Comparison of ENCODE assay signal across 25 cellular contexts in genomic region chr4:158904815-158905214, GRCh38.
"Had no signal": no experiment of that assay in that cellular context is flagged by ENCODE, and none has a peak within 500 bp of the region (broad histone marks: within the 10 kb centered on the region; RNA-seq: fewer than 3 reads in every experiment).

No MANE protein-coding gene starts in this region.

- H3K4me3 ChIP-seq: colonic mucosa, esophagus squamous epithelium, heart right ventricle, left lung, pancreas, stomach, thyroid gland, upper lobe of right lung had no signal

- H3K27ac ChIP-seq: colonic mucosa, epithelial cell of prostate, esophagus squamous epithelium, heart right ventricle, left lung, pancreas, stomach, thyroid gland, upper lobe of right lung had no signal

- H3K27me3 Mint-ChIP-seq: activated CD4-positive, alpha-beta memory T cell treated with anti-CD3 and anti-CD28 coated beads for 36 hours; activated naive CD4-positive, alpha-beta T cell treated with anti-CD3 and anti-CD28 coated beads, Interleukin-2, amount 50 U/mL, for 24 hours; stimulated activated naive B cell treated with anti-CD40 and anti-IgM and Interleukin-4, amounts not matched to agents 10 μg/mL and 1 μg/mL and 100 μg/mL, for 72 hours; T-cell had no signal

- H3K9me3 ChIP-seq: colonic mucosa, esophagus squamous epithelium, heart right ventricle, left lung, stomach, thyroid gland, upper lobe of right lung had no signal

- H3K9me3 Mint-ChIP-seq: activated CD4-positive, alpha-beta memory T cell treated with anti-CD3 and anti-CD28 coated beads for 36 hours; activated naive CD4-positive, alpha-beta T cell treated with anti-CD3 and anti-CD28 coated beads, Interleukin-2, amount 50 U/mL, for 24 hours; activated T-cell treated with anti-CD3 and anti-CD28 coated beads, Interleukin-2, amount 50 U/mL, for 4 hours; T-cell had no signal

- ATAC-seq: activated T-cell treated with anti-CD3 and anti-CD28 coated beads, Interleukin-2, amount 50 U/mL, for 4 hours; heart right ventricle; left lung; pancreas; right cardiac atrium; stimulated activated naive B cell treated with anti-CD40 and anti-IgM and Interleukin-4, amounts not matched to agents 10 μg/mL and 1 μg/mL and 100 μg/mL, for 72 hours; T-cell; upper lobe of right lung had no signal

- DNase-seq: activated CD4-positive, alpha-beta memory T cell treated with anti-CD3 and anti-CD28 coated beads for 36 hours; activated CD4-positive, alpha-beta T cell treated with anti-CD3 and anti-CD28 coated beads for 48 hours; activated CD8-positive, alpha-beta memory T cell treated with anti-CD3 and anti-CD28 coated beads, Interleukin-2, amount 50 U/mL, for 48 hours; activated T-cell treated with anti-CD3 and anti-CD28 coated beads, Interleukin-2, amount 50 U/mL, for 4 hours; cerebellar nuclear complex; colonic mucosa; effector CD8-positive, alpha-beta T cell; esophagus squamous epithelium; foreskin melanocyte; heart right ventricle; kidney glomerular epithelial cell; left lung; nucleus accumbens; pancreas; right cardiac atrium; stimulated activated CD4-positive, alpha-beta T cell treated with anti-CD3 and anti-CD28 coated beads, Interleukin-15, amount 100 ng/mL, for 24 hours; stimulated activated CD4-positive, alpha-beta T cell treated with anti-CD3 and anti-CD28 coated beads, Interleukin-2, amount 100 ng/mL, for 24 hours; stimulated activated naive B cell treated with anti-CD40 and anti-IgM and Interleukin-4, amounts not matched to agents 10 μg/mL and 1 μg/mL and 100 μg/mL, for 72 hours; stomach; T-cell; thyroid gland; upper lobe of right lung had no signal

- H3K4me1 ChIP-seq: colonic mucosa, pancreas, thyroid gland, upper lobe of right lung had no signal

- H3K27me3 ChIP-seq: colonic mucosa, esophagus squamous epithelium, heart right ventricle, left lung, pancreas, stomach, thyroid gland, upper lobe of right lung had no signal

- H3K36me3 ChIP-seq: colonic mucosa, thyroid gland had no signal

- H3K27ac Mint-ChIP-seq: activated CD4-positive, alpha-beta memory T cell treated with anti-CD3 and anti-CD28 coated beads for 36 hours; activated naive CD4-positive, alpha-beta T cell treated with anti-CD3 and anti-CD28 coated beads, Interleukin-2, amount 50 U/mL, for 24 hours; activated T-helper 2 cell treated with anti-CD3 and anti-CD28 coated beads, Interferon-gamma antibody, Interleukin-2, Interleukin-4, amounts not matched to agents 10 μg/mL and 5 μg/mL and 100 μg/mL, durations not matched to agents 14 hours and 24 hours and 36 hours; stimulated activated naive B cell treated with anti-CD40 and anti-IgM and Interleukin-4, amounts not matched to agents 10 μg/mL and 1 μg/mL and 100 μg/mL, for 72 hours had no signal

- H3K4me3 Mint-ChIP-seq: activated CD4-positive, alpha-beta memory T cell treated with anti-CD3 and anti-CD28 coated beads for 36 hours; activated naive CD4-positive, alpha-beta T cell treated with anti-CD3 and anti-CD28 coated beads, Interleukin-2, amount 50 U/mL, for 24 hours; activated T-cell treated with anti-CD3 and anti-CD28 coated beads, Interleukin-2, amount 50 U/mL, for 4 hours; stimulated activated naive B cell treated with anti-CD40 and anti-IgM and Interleukin-4, amounts not matched to agents 10 μg/mL and 1 μg/mL and 100 μg/mL, for 72 hours; T-cell had no signal
